Comparison of ENCODE assay signal across 18 cellular contexts in genomic region chr12:45721954-45722353, GRCh38. TPM values are rescaled to one million over a fixed set of nuclear protein-coding genes. Genes with fewer than 3 reads are reported as not detected.
DNase-seq lines count a peak whose midpoint lies in the region; ATAC-seq and TF ChIP-seq lines count a peak whose summit lies in the region.
"Had no signal": no experiment of that assay in that cellular context is flagged by ENCODE, and none has a peak within 500 bp of the region (broad histone marks: within the 10 kb centered on the region; RNA-seq: fewer than 3 reads in every experiment).

No MANE protein-coding gene starts in this region.

- in situ Hi-C loops in GM13976 (cut with MboI; ENCODE audit: low sequenced_read_pairs, unreplicated experiment) = no loop called here

- no peak overlapping the region for H3K4me3 ChIP-seq in HEK293 (ENCODE audit: low read depth, low read length)
- no peak overlapping the region for H3K4me3 ChIP-seq in naive thymus-derived CD4-positive, alpha-beta T cell (ENCODE audit: low read length)
- H3K4me3 ChIP-seq: HAP-1, SJCRH30 had no signal

- DNase-seq in activated naive CD4-positive, alpha-beta T cell treated with anti-CD3 and anti-CD28 coated beads, Interleukin-2, amount 50 U/mL, for 16 hours = no peak
- DNase-seq in activated naive CD8-positive, alpha-beta T cell treated with anti-CD3 and anti-CD28 coated beads, Interleukin-2, amount 50 U/mL, for 24 hours = no peak
- DNase-seq in naive thymus-derived CD4-positive, alpha-beta T cell = no peak
- no peak for DNase-seq in SHP77 (lab: John Stamatoyannopoulos, UW)
- DNase-seq in GM13976 (ENCODE audit: low spot score) = no peak
- no peak for DNase-seq in GOT3 (lab: John Stamatoyannopoulos, UW)
- DNase-seq: DMS 273 treated with DMSO at 0.1 percent for 48 hours, NCI-H187, NCI-H748 treated with DMSO at 0.1 percent for 48 hours, PC-3, SJCRH30 had no signal

- H3K36me3 ChIP-seq in HEK293 (ENCODE audit: control insufficient read depth in 2 of 2, insufficient read depth in 1 of 2, low read length in 2 of 2) = no peaks in the 10 kb centered on the region
- peaks cover 0 to 3% (median 0%) of the 10 kb centered on the region in 3 experiments for H3K36me3 ChIP-seq in naive thymus-derived CD4-positive, alpha-beta T cell (ENCODE audit: control insufficient read depth in 2 of 3, insufficient read depth in 3 of 3, low read length in 3 of 3)
- H3K36me3 ChIP-seq: HAP-1, SJCRH30 had no signal

- peaks cover 5% of the 10 kb centered on the region for H3K36me3 Mint-ChIP-seq in activated naive CD4-positive, alpha-beta T cell treated with anti-CD3 and anti-CD28 coated beads, Interleukin-2, amount 50 U/mL, for 24 hours
- H3K36me3 Mint-ChIP-seq in activated naive CD8-positive, alpha-beta T cell treated with anti-CD3 and anti-CD28 coated beads, Interleukin-2, amount 50 U/mL, for 24 hours (ENCODE audit: low read depth) = peaks cover 7% of the 10 kb centered on the region
- peaks cover 0 to 25% (median 9%) of the 10 kb centered on the region in 5 donors for H3K36me3 Mint-ChIP-seq in naive thymus-derived CD4-positive, alpha-beta T cell

- H3K9me3 ChIP-seq in HEK293 (ENCODE audit: control insufficient read depth, insufficient read depth, low read depth, low read length) = no peaks in the 10 kb centered on the region
- no peaks in the 10 kb centered on the region for H3K9me3 ChIP-seq in naive thymus-derived CD4-positive, alpha-beta T cell (ENCODE audit: control insufficient read depth in 2 of 3, low read length in 3 of 3)
- H3K9me3 ChIP-seq: HAP-1, SJCRH30 had no signal

- H3K27me3 Mint-ChIP-seq in activated naive CD4-positive, alpha-beta T cell treated with anti-CD3 and anti-CD28 coated beads, Interleukin-2, amount 50 U/mL, for 24 hours = no peaks in the 10 kb centered on the region
- no peaks in the 10 kb centered on the region for H3K27me3 Mint-ChIP-seq in activated naive CD8-positive, alpha-beta T cell treated with anti-CD3 and anti-CD28 coated beads, Interleukin-2, amount 50 U/mL, for 24 hours
- no peaks in the 10 kb centered on the region for H3K27me3 Mint-ChIP-seq in naive thymus-derived CD4-positive, alpha-beta T cell
- H3K27me3 Mint-ChIP-seq: B cell, IgD-negative memory B cell had no signal

- CTCF ChIA-PET in HEK293 (lab: Yijun Ruan, JAX) = interaction anchor here (1.2 to 1.6 kb wide), 2 partner anchors 12 to 40 kb away, joined by 3 to 5 read pairs; no protein-coding TSS in a partner anchor
- CTCF ChIA-PET in naive thymus-derived CD4-positive, alpha-beta T cell (lab: Charles Lee) = interaction anchor here (1.2 to 2.1 kb wide), 3 partner anchors 24 to 177 kb away, joined by 5 to 10 read pairs (median 7); no protein-coding TSS in a partner anchor

- POLR2A ChIA-PET in HEK293 (lab: Yijun Ruan, JAX) = no interaction called here
- POLR2A ChIA-PET in naive thymus-derived CD4-positive, alpha-beta T cell (lab: Charles Lee) = no interaction called here

- H3K27ac ChIP-seq in HEK293 (ENCODE audit: extremely low read depth, low read depth, low read length) = no peak overlapping the region
- no peak overlapping the region for H3K27ac ChIP-seq in naive thymus-derived CD4-positive, alpha-beta T cell (ENCODE audit: low read depth, low read length)
- H3K27ac ChIP-seq: 22Rv1, RWPE1, SJCRH30 had no signal

- no peaks in the 10 kb centered on the region for H3K27me3 ChIP-seq in naive thymus-derived CD4-positive, alpha-beta T cell (ENCODE audit: control insufficient read depth in 2 of 2, insufficient read depth in 2 of 2, low read length in 2 of 2)
- H3K27me3 ChIP-seq: SJCRH30 had no signal

- peak overlapping the region; percentile 19 for H3K4me3 Mint-ChIP-seq in activated naive CD4-positive, alpha-beta T cell treated with anti-CD3 and anti-CD28 coated beads, Interleukin-2, amount 50 U/mL, for 24 hours
- peak overlapping the region; percentile 34 for H3K4me3 Mint-ChIP-seq in activated naive CD8-positive, alpha-beta T cell treated with anti-CD3 and anti-CD28 coated beads, Interleukin-2, amount 50 U/mL, for 24 hours
- H3K4me3 Mint-ChIP-seq in naive thymus-derived CD4-positive, alpha-beta T cell = peak overlapping the region in 9 of 10 donors; percentile 10 to 88 (median 63)
- H3K4me3 Mint-ChIP-seq: B cell had no signal

- TF ChIP-seq CTCF in HEK293 (tag by site-specific recombination; IDR thresholded peaks at IDR 0.05) = no peak
- TF ChIP-seq CTCF in GM13976 (IDR thresholded peaks at IDR 0.05; ENCODE audit: borderline replicate concordance, control extremely low read depth, extremely low read depth, insufficient read depth, missing control alignments) = no peak

- ATAC-seq in activated naive CD8-positive, alpha-beta T cell treated with anti-CD3 and anti-CD28 coated beads, Interleukin-2, amount 50 U/mL, for 24 hours = no peak
- ATAC-seq in naive thymus-derived CD4-positive, alpha-beta T cell = no peak
- ATAC-seq: PC-3 had no signal

- peaks cover 76% of the 10 kb centered on the region for H3K4me1 Mint-ChIP-seq in activated naive CD4-positive, alpha-beta T cell treated with anti-CD3 and anti-CD28 coated beads, Interleukin-2, amount 50 U/mL, for 24 hours
- H3K4me1 Mint-ChIP-seq in activated naive CD8-positive, alpha-beta T cell treated with anti-CD3 and anti-CD28 coated beads, Interleukin-2, amount 50 U/mL, for 24 hours = peaks cover 63% of the 10 kb centered on the region
- H3K4me1 Mint-ChIP-seq in naive thymus-derived CD4-positive, alpha-beta T cell = peaks cover 35 to 83% (median 73%) of the 10 kb centered on the region in 7 donors

- H3K4me1 ChIP-seq in HEK293 (ENCODE audit: control insufficient read depth, insufficient read depth, low read length) = no peaks in the 10 kb centered on the region; the same call in 1 of the 2 replicates
- peaks cover 24 to 25% of the 10 kb centered on the region in 2 donors for H3K4me1 ChIP-seq in naive thymus-derived CD4-positive, alpha-beta T cell (ENCODE audit: control insufficient read depth in 2 of 2, insufficient read depth in 2 of 2, low read length in 2 of 2)
- H3K4me1 ChIP-seq: SJCRH30 had no signal

- H3K27ac Mint-ChIP-seq in activated naive CD4-positive, alpha-beta T cell treated with anti-CD3 and anti-CD28 coated beads, Interleukin-2, amount 50 U/mL, for 24 hours = peak overlapping the region; percentile 35
- H3K27ac Mint-ChIP-seq in activated naive CD8-positive, alpha-beta T cell treated with anti-CD3 and anti-CD28 coated beads, Interleukin-2, amount 50 U/mL, for 24 hours = peak overlapping the region; percentile 72
- peak overlapping the region in 4 of 9 donors; percentile 16 to 63 (median 45) for H3K27ac Mint-ChIP-seq in naive thymus-derived CD4-positive, alpha-beta T cell
- H3K27ac Mint-ChIP-seq: B cell, IgD-negative memory B cell had no signal

- H3K9me3 Mint-ChIP-seq in activated naive CD4-positive, alpha-beta T cell treated with anti-CD3 and anti-CD28 coated beads, Interleukin-2, amount 50 U/mL, for 24 hours = no peaks in the 10 kb centered on the region
- H3K9me3 Mint-ChIP-seq in activated naive CD8-positive, alpha-beta T cell treated with anti-CD3 and anti-CD28 coated beads, Interleukin-2, amount 50 U/mL, for 24 hours = no peaks in the 10 kb centered on the region
- peaks cover 0 to 3% (median 0%) of the 10 kb centered on the region in 11 donors for H3K9me3 Mint-ChIP-seq in naive thymus-derived CD4-positive, alpha-beta T cell
- H3K9me3 Mint-ChIP-seq: IgD-negative memory B cell had no signal

- intact Hi-C loops in naive thymus-derived CD4-positive, alpha-beta T cell (cut with micrococcal nuclease) = loop anchor here (10.0 kb wide), 3 partner anchors 877 to 1887 kb away; partner anchors contain the start of gene TMEM117 (in 1 of the 2)

TF ChIP-seq in HEK293, 187 proteins besides CTCF, POLR2A, EP300 and RAD21:
- TF ChIP-seq ZNF121 (tag by site-specific recombination; IDR thresholded peaks at IDR 0.05) = peak; percentile 98
- TF ChIP-seq REPIN1 (tag by site-specific recombination; IDR thresholded peaks at IDR 0.05; ENCODE audit: low read depth) = no peak
- no peak for TF ChIP-seq ZBTB44 (tag by site-specific recombination; IDR thresholded peaks at IDR 0.05)
- TF ChIP-seq GLIS1 (tag by site-specific recombination; IDR thresholded peaks at IDR 0.05) = no peak

RNA-seq across cellular contexts. Expression of gene ARID2, which starts 7.6 kb away (rescaled TPM):
- 10 to 100 TPM; 46.0 to 61.0 (median 50.8) TPM for total RNA-seq in naive thymus-derived CD4-positive, alpha-beta T cell
- polyA plus RNA-seq in naive thymus-derived CD4-positive, alpha-beta T cell = 10 to 100 TPM; 11.7 to 15.6 TPM
